Comparison of ENCODE assay signal across 7 cellular contexts in the genomic region with DNA sequence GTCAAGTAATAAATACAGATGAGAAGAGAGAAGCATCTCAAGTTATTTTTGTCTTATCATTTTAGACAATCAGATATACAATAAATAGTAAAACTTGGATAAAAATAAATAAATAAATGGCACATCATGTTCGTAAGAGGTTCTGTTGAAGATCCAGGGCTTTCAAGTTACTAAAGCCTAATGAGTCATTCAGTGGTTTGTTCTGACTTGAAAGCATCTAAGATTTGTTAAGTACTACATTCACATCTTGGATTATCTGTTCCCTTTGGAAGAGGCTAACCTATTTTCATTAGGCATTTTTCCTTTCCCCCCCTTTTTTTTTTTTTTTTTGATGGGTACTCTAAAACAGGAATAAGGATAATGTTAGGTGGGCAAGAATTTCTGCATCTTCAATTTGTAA.
"Had no signal": no experiment of that assay in that cellular context is flagged by ENCODE, and none has a peak within 500 bp of the region (broad histone marks: within the 10 kb centered on the region; RNA-seq: fewer than 3 reads in every experiment).

No MANE protein-coding gene starts in this region.

- ATAC-seq: GM23338, HepG2 had no signal

- DNase-seq: H9, HCEC 1CT had no signal

- FAIRE-seq: H1, H54, HepG2 had no signal

- H3K27ac ChIP-seq: HL-60 had no signal

- H3K4me3 ChIP-seq: GM23338 had no signal
